ENCODE assay signal across 23 cellular contexts in the genomic region with DNA sequence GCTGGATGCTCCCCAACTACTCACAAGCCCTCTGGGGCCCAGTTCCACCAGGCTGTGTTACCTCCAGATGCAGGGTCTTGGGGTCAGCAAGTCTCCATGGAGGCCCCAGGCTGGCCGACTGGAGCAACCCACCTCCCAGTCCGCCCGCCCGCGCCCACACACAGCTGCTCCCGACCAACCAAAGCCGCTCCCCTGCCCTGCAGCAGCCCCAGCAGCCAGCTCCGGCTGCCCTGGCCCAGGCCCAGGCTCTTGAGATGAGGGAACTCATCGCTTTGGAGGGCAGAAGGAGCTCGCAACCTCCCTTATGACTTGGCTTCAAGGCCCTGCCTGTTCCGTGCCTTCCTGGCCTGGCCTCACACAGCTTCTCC. TPM values are rescaled to one million over a fixed set of nuclear protein-coding genes. Genes with fewer than 3 reads are reported as not detected.
A peak's percentile ranks its signal among the peaks of the same experiment; 100 is the strongest.
DNase-seq lines count a peak whose midpoint lies in the region; TF ChIP-seq lines count a peak whose summit lies in the region.
"Had no signal": no experiment of that assay in that cellular context is flagged by ENCODE, and none has a peak within 500 bp of the region (broad histone marks: within the 10 kb centered on the region; RNA-seq: fewer than 3 reads in every experiment).

No MANE protein-coding gene starts in this region.

- no peak overlapping the region for H3K27ac ChIP-seq in HEK293 (ENCODE audit: extremely low read depth, low read depth, low read length)
- H3K27ac ChIP-seq in mesenchymal stem cell (ENCODE audit: low read length, poor library complexity, severe bottlenecking), result no peak overlapping the region
- H3K27ac ChIP-seq in spleen, result peak overlapping the region in 4 of 8 donors; percentile 4 to 43 (median 34)
- no peak overlapping the region for H3K27ac ChIP-seq in vagina
- H3K27ac ChIP-seq: GM23248, upper lobe of left lung had no signal

- peak overlapping the region in 1 of 2 experiments; percentile 29 for H3K14ac ChIP-seq in mesenchymal stem cell (ENCODE audit: low read length in 2 of 2)

- TF ChIP-seq CTCF in HEK293 (tag by site-specific recombination; IDR thresholded peaks at IDR 0.05) (no peak), spleen (IDR thresholded peaks at IDR 0.05 in 8 of 11, conservative IDR thresholded peaks at IDR 0.05 in 3 of 11) (no peak), vagina (IDR thresholded peaks at IDR 0.05) (no peak)

- H3K9ac ChIP-seq in mesenchymal stem cell (ENCODE audit: low read length), result peak overlapping the region; percentile 37
- H3K9ac ChIP-seq: GM23248, SK-N-SH had no signal

- peak overlapping the region; percentile 22 for H4K8ac ChIP-seq in mesenchymal stem cell (ENCODE audit: low read length)

- DNase-seq in fibroblast of the conjunctiva (ENCODE audit: low read depth) (peak; percentile 53), mesenchymal stem cell (no peak), spleen (peak; percentile 77), vagina (ENCODE audit: extremely low spot score in 2 of 2) (no peak), GF-D8 (lab: John Stamatoyannopoulos, UW) (no peak), erythroblast (lab: John Stamatoyannopoulos, UW) (no peak)
- DNase-seq: activated CD4-positive, alpha-beta T cell treated with anti-CD3 and anti-CD28 coated beads for 1 hour; activated effector memory CD4-positive, alpha-beta T cell treated with anti-CD3 and anti-CD28 coated beads, Interleukin-2, amount 50 U/mL, for 16 hours; activated T-cell treated with anti-CD3 and anti-CD28 coated beads, Interleukin-2, amount 50 U/mL, for 1 hour; GM23248; NCI-H1417 treated with DMSO at 0.1 percent for 48 hours; NCI-H774; SK-N-SH; stimulated activated CD4-positive, alpha-beta T cell treated with anti-CD3 and anti-CD28 coated beads, Interleukin-2, amount 100 ng/mL, for 24 hours; T-helper 17 cell had no signal

- H3K9me3 ChIP-seq in HEK293 (ENCODE audit: control insufficient read depth, insufficient read depth, low read depth, low read length) (no peaks in the 10 kb centered on the region), mesenchymal stem cell (ENCODE audit: control insufficient read depth, low read length) (peaks cover 10% of the 10 kb centered on the region), spleen (peaks cover 0 to 14% (median 0%) of the 10 kb centered on the region in 8 donors), vagina (no peaks in the 10 kb centered on the region)
- H3K9me3 ChIP-seq: SK-N-SH had no signal

- H3K27me3 ChIP-seq in mesenchymal stem cell (ENCODE audit: control insufficient read depth in 1 of 2, insufficient read depth in 1 of 2, low read length in 2 of 2) (no peaks in the 10 kb centered on the region), spleen (replicated peaks in 1 of 7) (peaks cover 0 to 41% (median 0%) of the 10 kb centered on the region in 7 donors), vagina (no peaks in the 10 kb centered on the region)
- H3K27me3 ChIP-seq: upper lobe of left lung had no signal

- no peak for TF ChIP-seq POLR2A in spleen (IDR thresholded peaks at IDR 0.05)
- TF ChIP-seq POLR2A in vagina (IDR thresholded peaks at IDR 0.05), result no peak
- TF ChIP-seq POLR2A in erythroblast (IDR thresholded peaks at IDR 0.05; ENCODE audit: low read length), result no peak

- no peak overlapping the region for H3K23ac ChIP-seq in mesenchymal stem cell (ENCODE audit: low read length in 2 of 2)

- peaks cover 7% of the 10 kb centered on the region for H3K4me1 ChIP-seq in HEK293 (ENCODE audit: control insufficient read depth, insufficient read depth, low read length)
- H3K4me1 ChIP-seq in mesenchymal stem cell (ENCODE audit: control insufficient read depth, insufficient read depth, low read depth, low read length), result peaks cover 30% of the 10 kb centered on the region
- H3K4me1 ChIP-seq in spleen, result peaks cover 17 to 63% (median 36%) of the 10 kb centered on the region in 6 donors
- peaks cover 13% of the 10 kb centered on the region for H3K4me1 ChIP-seq in vagina

- H3K4me3 ChIP-seq in HEK293 (ENCODE audit: low read depth, low read length) (no peak overlapping the region), mesenchymal stem cell (ENCODE audit: insufficient read depth in 1 of 2, low read depth in 1 of 2, low read length in 2 of 2) (peak overlapping the region in 1 of 2 experiments; percentile 23), spleen (no peak overlapping the region), vagina (no peak overlapping the region)
- H3K4me3 ChIP-seq: GM23248, lung, smooth muscle cell, upper lobe of left lung had no signal

- H3K4me2 ChIP-seq in mesenchymal stem cell (ENCODE audit: low read length, poor library complexity, severe bottlenecking), result peak overlapping the region; percentile 6
- H3K4me2 ChIP-seq: SK-N-SH, smooth muscle cell had no signal

- H2AFZ ChIP-seq in mesenchymal stem cell (ENCODE audit: low read depth, low read length), result no peak overlapping the region
- H2AFZ ChIP-seq: GM23248 had no signal

- peak overlapping the region; percentile 61 to 67 for H3K18ac ChIP-seq in mesenchymal stem cell (ENCODE audit: low read depth in 1 of 2, low read length in 2 of 2)

- H3K4ac ChIP-seq in mesenchymal stem cell (ENCODE audit: low read depth in 1 of 2, low read length in 2 of 2), result peak overlapping the region in 1 of 2 experiments; percentile 64

- no peak overlapping the region for H2BK5ac ChIP-seq in mesenchymal stem cell (ENCODE audit: low read depth, low read length, poor library complexity, severe bottlenecking)

- WGBS in mesenchymal stem cell, result 97% methylated on average over 11 of the region's 11 CpGs
- 79 to 91% (median 90%) methylated on average over 11 of the region's 11 CpGs for WGBS in spleen, 5 donors

- intact Hi-C loops in spleen (cut with DNase I; ENCODE audit: low total_unique reads) (no loop called here), vagina (cut with DNase I) (no loop called here)

- no peak overlapping the region for H2AK5ac ChIP-seq in mesenchymal stem cell (ENCODE audit: low read length, severe bottlenecking)

- H3K36me3 ChIP-seq in HEK293 (ENCODE audit: control insufficient read depth in 2 of 2, insufficient read depth in 1 of 2, low read length in 2 of 2) (peaks cover 0 to 8% of the 10 kb centered on the region in 2 experiments; a peak in 1 of 3 replicates), mesenchymal stem cell (ENCODE audit: control insufficient read depth in 1 of 2, insufficient read depth in 2 of 2, low read depth in 1 of 2, low read length in 2 of 2) (peaks cover 8 to 22% of the 10 kb centered on the region in 2 experiments), spleen (peaks cover 0 to 5% (median 0%) of the 10 kb centered on the region in 6 donors), vagina (no peaks in the 10 kb centered on the region)

- peak overlapping the region; percentile 74 for H4K91ac ChIP-seq in mesenchymal stem cell (ENCODE audit: low read length)

- POLR2A ChIA-PET in HEK293 (lab: Yijun Ruan, JAX), result no interaction called here

- no peak overlapping the region for H2BK15ac ChIP-seq in mesenchymal stem cell (ENCODE audit: low read depth, poor library complexity, severe bottlenecking)

- peaks cover 18% of the 10 kb centered on the region for H3K79me1 ChIP-seq in mesenchymal stem cell (replicated peaks; ENCODE audit: low read length, poor library complexity, severe bottlenecking)

- H2BK120ac ChIP-seq in mesenchymal stem cell (ENCODE audit: low read depth, low read length), result peak overlapping the region; percentile 11

- peak overlapping the region in 1 of 2 experiments; percentile 31 for H2BK12ac ChIP-seq in mesenchymal stem cell (ENCODE audit: low read length in 2 of 2)

- CTCF ChIA-PET in HEK293 (lab: Yijun Ruan, JAX), result interaction anchor here (1.1 kb wide), 1 partner anchor 103 kb away, joined by 3 read pairs; no protein-coding TSS in a partner anchor

TF ChIP-seq in HEK293, 187 proteins besides CTCF, POLR2A, EP300 and RAD21:
- no peak for TF ChIP-seq ZBTB8A (tag by site-specific recombination; IDR thresholded peaks at IDR 0.05)
- no peak for TF ChIP-seq ZNF768 (tag by site-specific recombination; IDR thresholded peaks at IDR 0.05)
- no peak for TF ChIP-seq GLI4 (tag by site-specific recombination; IDR thresholded peaks at IDR 0.05)
- no peak for TF ChIP-seq EGR2 (tag by site-specific recombination; IDR thresholded peaks at IDR 0.05; ENCODE audit: low read depth)
- TF ChIP-seq ZNF394 (tag by site-specific recombination; IDR thresholded peaks at IDR 0.05; ENCODE audit: borderline replicate concordance), result 0 out of 2 replicates have a peak, but pooled peaks have one; percentile 13

RNA-seq across cellular contexts. Expression of gene LRRC20, which starts 47.2 kb away (rescaled TPM):
- polyA plus RNA-seq in mesenchymal stem cell (2013, experiment 1 of 2), result 15.0 TPM
- 16.2 TPM for polyA plus RNA-seq in mesenchymal stem cell (2013, experiment 2 of 2)
- total RNA-seq in spleen (1 to 10 TPM; 2.4 to 4.9 (median 3.9) TPM), vagina (10.8 TPM)
- polyA plus RNA-seq in spleen, result 1 to 10 TPM; 1.6 to 3.6 (median 2.9) TPM

RNA-seq across cellular contexts. Expression of gene NPFFR1, which starts 51.4 kb away (rescaled TPM):
- polyA plus RNA-seq in mesenchymal stem cell (2013, experiment 1 of 2), result under 0.01 TPM
- under 0.01 TPM for polyA plus RNA-seq in mesenchymal stem cell (2013, experiment 2 of 2)
- total RNA-seq in spleen (under 1 TPM in 5 of 7 donors, not detected in 2; 0.06 to 0.63 (median 0.09) TPM), vagina (not detected)
- under 1 TPM; under 0.01 to 0.15 (median 0.06) TPM for polyA plus RNA-seq in spleen
- total RNA-seq: activated CD8-positive, alpha-beta memory T cell treated with anti-CD3 and anti-CD28 coated beads for 36 hours; dermis microvascular lymphatic vessel endothelial cell; GM23248; pulmonary artery endothelial cell; T-helper 17 cell had no signal
- polyA plus RNA-seq: GM23248, keratinocyte, SK-N-SH, smooth muscle cell had no signal

Comparison
In these comparisons a context has a peak if more than half of its experiments do, and no peak if none do; other contexts are left out.
1. DNase-seq: peak in fibroblast of the conjunctiva (single experiment) and spleen (single experiment); none in mesenchymal stem cell (single experiment), vagina (0 of 2), GF-D8 (single experiment) and erythroblast (0 of 2).